In genomic region chr3:171970301-171970788, GRCh38 we compare ENCODE assay signal across 17 cellular contexts.
A peak's percentile ranks its signal among the peaks of the same experiment; 100 is the strongest.
DNase-seq lines count a peak whose midpoint lies in the region; ATAC-seq, FAIRE-seq and TF ChIP-seq lines count a peak whose summit lies in the region.
"Had no signal": no experiment of that assay in that cellular context is flagged by ENCODE, and none has a peak within 500 bp of the region (broad histone marks: within the 10 kb centered on the region; RNA-seq: fewer than 3 reads in every experiment).

No MANE protein-coding gene starts in this region.

- H3K4me1 Mint-ChIP-seq in neural crest cell = peaks cover 28% of the 10 kb centered on the region

- ATAC-seq in K562 (peak; percentile 70), GM19395 (IDR thresholded peaks at IDR 0.05; ENCODE audit: unreplicated experiment) (no peak), sciatic nerve (no peak)
- ATAC-seq: heart left ventricle, Panc1 had no signal

- no peak overlapping the region for H3K4me3 ChIP-seq in K562
- H3K4me3 ChIP-seq: heart left ventricle, tibial nerve had no signal

- H3K27me3 ChIP-seq in K562 (ENCODE audit: control insufficient read depth in 2 of 2, insufficient read depth in 2 of 2, low read length in 2 of 2) = no peaks in the 10 kb centered on the region
- H3K27me3 ChIP-seq: heart left ventricle, tibial nerve had no signal

- no peaks in the 10 kb centered on the region for H3K27me3 Mint-ChIP-seq in neural crest cell (ENCODE audit: low read depth)
- H3K27me3 Mint-ChIP-seq: CD4-positive, alpha-beta T cell had no signal

- intact Hi-C loops in K562 (cut with micrococcal nuclease) = no loop called here
- intact Hi-C loops in sciatic nerve (cut with DNase I) = no loop called here

- peak overlapping the region; percentile 88 for H2AFZ ChIP-seq in K562 (ENCODE audit: low read depth, low read length)

- peak overlapping the region; percentile 39 for H3K27ac Mint-ChIP-seq in neural crest cell (ENCODE audit: unreplicated experiment)
- H3K27ac Mint-ChIP-seq: CD4-positive, alpha-beta T cell had no signal

- no peaks in the 10 kb centered on the region for H3K79me2 ChIP-seq in K562 (ENCODE audit: control insufficient read depth, insufficient read depth, low read length)

- H3K9ac ChIP-seq in K562 (ENCODE audit: insufficient read depth in 1 of 2, low read depth in 2 of 2, low read length in 2 of 2) = peak overlapping the region; percentile 31 to 43; a peak in 3 of 4 replicates

- peaks cover 0 to 40% of the 10 kb centered on the region in 2 experiments; a peak in 3 of 5 replicates for H3K4me1 ChIP-seq in K562 (replicated peaks in 1 of 2; ENCODE audit: control insufficient read depth in 2 of 2, insufficient read depth in 2 of 2, low read length in 2 of 2)

- in situ Hi-C loops in K562 (cut with MboI) = no loop called here

- WGBS in K562 (ENCODE audit: insufficient coverage, low coverage, missing lambda C conversion rate) = 0% methylated on average over 1 of the region's 1 CpG

- no peaks in the 10 kb centered on the region for H3K9me1 ChIP-seq in K562 (ENCODE audit: control insufficient read depth, insufficient read depth, low read length)

- H3K4me3 Mint-ChIP-seq in neural crest cell = no peak overlapping the region
- H3K4me3 Mint-ChIP-seq: CD4-positive, alpha-beta T cell had no signal

- TF ChIP-seq RAD21 in K562 (CRISPR knock-in tag; conservative IDR thresholded peaks at IDR 0.05 in 1 of 2, IDR thresholded peaks at IDR 0.05 in 1 of 2) = 0 out of 4 replicates have a peak, but pooled peaks of 1 of the 2 experiments have one; percentile 4

- no peaks in the 10 kb centered on the region for H3K36me3 Mint-ChIP-seq in neural crest cell (ENCODE audit: low read depth)

- no peaks in the 10 kb centered on the region for H3K36me3 ChIP-seq in K562 (ENCODE audit: control insufficient read depth, insufficient read depth, low read length)
- H3K36me3 ChIP-seq: heart left ventricle, tibial nerve had no signal

- H3K9me3 ChIP-seq in K562 (replicated peaks; ENCODE audit: control insufficient read depth, insufficient read depth, low read depth, low read length) = no peaks in the 10 kb centered on the region
- H3K9me3 ChIP-seq: heart left ventricle, tibial nerve had no signal

- POLR2A ChIA-PET in K562 (lab: Yijun Ruan, JAX) = interaction anchor here (0.6 to 1.2 kb wide), 3 partner anchors 10 to 161 kb away, joined by 3 to 4 read pairs (median 3); no protein-coding TSS in a partner anchor

- CTCF ChIA-PET in K562 (lab: Yijun Ruan, JAX; ENCODE audit: low intra/inter-chr PET ratio) = no interaction called here

- H3K9me3 Mint-ChIP-seq in neural crest cell = peaks cover 5% of the 10 kb centered on the region
- H3K9me3 Mint-ChIP-seq: CD4-positive, alpha-beta T cell had no signal

- no peak for TF ChIP-seq POLR2A in K562 (conservative IDR thresholded peaks at IDR 0.05)

- peak overlapping the region; percentile 35 for H3K4me2 ChIP-seq in K562 (ENCODE audit: insufficient read depth, low read length)

- H4K20me1 ChIP-seq in K562 (replicated peaks; ENCODE audit: control insufficient read depth, insufficient read depth, low read length) = no peaks in the 10 kb centered on the region

- peak; percentile 59 for TF ChIP-seq EP300 in K562 (IDR thresholded peaks at IDR 0.05; ENCODE audit: low read length)

- BruUV-seq in K562 (replicated peaks; lab: Mats Ljungman, UMichigan) = no TSS peak

- peak overlapping the region; percentile 79 for H3K27ac ChIP-seq in K562 (ENCODE audit: extremely low read depth, low read depth, low read length)
- H3K27ac ChIP-seq: epithelial cell of prostate had no signal

- TF ChIP-seq CTCF in K562 (IDR thresholded peaks at IDR 0.05 in 2 of 3, conservative IDR thresholded peaks at IDR 0.05 in 1 of 3; ENCODE audit: insufficient read depth in 2 of 3, low read depth in 1 of 3, low read length in 3 of 3) = no peak
- TF ChIP-seq CTCF in neural crest cell (conservative IDR thresholded peaks at IDR 0.05) = no peak

- DNase-seq in EH (ENCODE audit: low read depth) (peak; percentile 29), HTR-8/SVneo (ENCODE audit: insufficient read length, low spot score) (no peak), K562 (ENCODE audit: extremely low read depth in 1 of 4, low spot score in 3 of 4) (peak in 2 of 4 experiments; percentile 45 to 52), neural crest cell (ENCODE audit: low read depth, low spot score) (no peak), sciatic nerve (ENCODE audit: low spot score) (no peak), NCI-H2107 treated with DMSO at 0.1 percent for 48 hours (lab: John Stamatoyannopoulos, UW; ENCODE audit: unreplicated experiment) (no peak)
- no peak for DNase-seq in stimulated activated CD4-positive, alpha-beta T cell treated with anti-CD3 and anti-CD28 coated beads, Interleukin-4, amount 100 ng/mL, for 24 hours
- DNase-seq: CD4-positive, alpha-beta T cell; heart left ventricle; kidney glomerular epithelial cell; NCI-H187 treated with DMSO at 0.1 percent for 48 hours; NCI-H69; stimulated activated CD4-positive, alpha-beta T cell treated with anti-CD3 and anti-CD28 coated beads, Interleukin-1b, Interleukin-23, amount 100 ng/mL, for 48 hours had no signal

- FAIRE-seq in HTR-8/SVneo (lab: Jason Lieb, UNC) = peak; percentile 52
- FAIRE-seq in K562 (lab: Jason Lieb, UNC) = no peak

TF ChIP-seq in K562, 482 proteins besides CTCF, POLR2A, EP300 and RAD21 (continues in another document):
- no peak for TF ChIP-seq JUND (IDR thresholded peaks at IDR 0.05; ENCODE audit: borderline replicate concordance, low read depth, low read length)
- peak; percentile 38; the same call in 1 of the 3 replicates for TF ChIP-seq JUND (tag; IDR thresholded peaks at IDR 0.05; ENCODE audit: borderline replicate concordance, low read depth, low read length)
- TF ChIP-seq PKNOX1 (IDR thresholded peaks at IDR 0.05) = peak; percentile 70
- peak; percentile 4; the same call in 1 of the 2 replicates for TF ChIP-seq CBFA2T3 (IDR thresholded peaks at IDR 0.05)
- TF ChIP-seq FOXK2 (conservative IDR thresholded peaks at IDR 0.05 in 1 of 2, IDR thresholded peaks at IDR 0.05 in 1 of 2; ENCODE audit: low read depth in 2 of 2) = no peak
- peak; percentile 26; the same call in 1 of the 2 replicates for TF ChIP-seq ELF4 (CRISPR knock-in tag; IDR thresholded peaks at IDR 0.05)
- peak; percentile 69 for TF ChIP-seq ARID1B (IDR thresholded peaks at IDR 0.05)
- TF ChIP-seq ZNF695 (CRISPR knock-in tag; IDR thresholded peaks at IDR 0.05) = no peak
- no peak for TF ChIP-seq RCOR1 (IDR thresholded peaks at IDR 0.05; ENCODE audit: borderline replicate concordance in 1 of 2, low read depth in 2 of 2, low read length in 2 of 2)
- TF ChIP-seq SMARCE1 (IDR thresholded peaks at IDR 0.05) = peak; percentile 50; the same call in 1 of the 2 replicates
- 0 out of 2 replicates have a peak, but pooled peaks have one; percentile 8 for TF ChIP-seq NCOR1 (IDR thresholded peaks at IDR 0.05)
- no peak for TF ChIP-seq MYBL2 (IDR thresholded peaks at IDR 0.05; ENCODE audit: low read depth)
- no peak for TF ChIP-seq MYBL2 (CRISPR knock-in tag; IDR thresholded peaks at IDR 0.05; ENCODE audit: borderline replicate concordance)
- TF ChIP-seq ZNF311 (CRISPR knock-in tag; IDR thresholded peaks at IDR 0.05) = peak; percentile 74; the same call in 1 of the 2 replicates
- TF ChIP-seq NFIX (CRISPR knock-in tag; IDR thresholded peaks at IDR 0.05; ENCODE audit: low read depth) = no peak
- TF ChIP-seq ZNF589 (CRISPR knock-in tag; IDR thresholded peaks at IDR 0.05; ENCODE audit: low read depth) = peak; percentile 82
- TF ChIP-seq SIN3A (IDR thresholded peaks at IDR 0.05; ENCODE audit: borderline replicate concordance in 2 of 2, control insufficient read depth in 1 of 2, low read depth in 2 of 2, low read length in 2 of 2) = no peak
- TF ChIP-seq ETV5 (CRISPR knock-in tag; IDR thresholded peaks at IDR 0.05; ENCODE audit: low read depth) = no peak; the same call in none of the 2 replicates
- no peak for TF ChIP-seq TRIM28 (IDR thresholded peaks at IDR 0.05)
- TF ChIP-seq CSDE1 (IDR thresholded peaks at IDR 0.05) = no peak
- no peak for TF ChIP-seq ASH1L (IDR thresholded peaks at IDR 0.05; ENCODE audit: borderline replicate concordance, low read depth, partially characterized antibody)
- peak; percentile 70 for TF ChIP-seq ETV1 (tag; conservative IDR thresholded peaks at IDR 0.05; ENCODE audit: low read depth)
- 0 out of 2 replicates have a peak, but pooled peaks have one; percentile 33 for TF ChIP-seq ZBTB9 (CRISPR knock-in tag; IDR thresholded peaks at IDR 0.05)
- no peak for TF ChIP-seq NR0B1 (IDR thresholded peaks at IDR 0.05; ENCODE audit: partially characterized antibody)
